In the genomic region with DNA sequence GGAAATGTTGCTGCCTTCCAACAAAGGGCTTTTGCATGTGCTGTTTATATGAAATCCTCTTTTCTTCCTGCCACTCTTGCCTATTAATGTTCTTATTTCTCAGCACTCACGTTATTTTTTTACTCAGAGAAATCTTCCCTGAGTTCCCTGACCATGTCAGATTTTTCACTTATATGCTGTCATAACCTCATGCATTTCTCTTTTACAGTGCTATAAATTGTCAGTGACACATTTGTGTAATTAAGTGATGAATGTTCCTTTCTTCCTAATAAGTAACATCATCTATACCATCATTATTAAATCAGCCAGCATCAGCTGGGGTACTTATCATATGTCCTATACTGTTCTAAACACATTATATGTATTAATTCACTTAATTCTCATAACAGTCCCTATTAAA, we compare ENCODE assay signal across 6 cellular contexts.
"Had no signal": no experiment of that assay in that cellular context is flagged by ENCODE, and none has a peak within 500 bp of the region (broad histone marks: within the 10 kb centered on the region; RNA-seq: fewer than 3 reads in every experiment).

No MANE protein-coding gene starts in this region.

- H3K36me3 Mint-ChIP-seq: IgD-negative memory B cell had no signal

- H3K27me3 Mint-ChIP-seq: IgD-negative memory B cell had no signal

- H3K27ac Mint-ChIP-seq: IgD-negative memory B cell had no signal

- H3K4me1 Mint-ChIP-seq: IgD-negative memory B cell had no signal

- H3K4me3 Mint-ChIP-seq: IgD-negative memory B cell had no signal

- H3K27ac ChIP-seq: HL-60 had no signal

- DNase-seq: IMR-90, KBM-7, KG1 had no signal

- H3K4me3 ChIP-seq: K562 had no signal
